Comparison of ENCODE assay signal across 8 cellular contexts in the genomic region with DNA sequence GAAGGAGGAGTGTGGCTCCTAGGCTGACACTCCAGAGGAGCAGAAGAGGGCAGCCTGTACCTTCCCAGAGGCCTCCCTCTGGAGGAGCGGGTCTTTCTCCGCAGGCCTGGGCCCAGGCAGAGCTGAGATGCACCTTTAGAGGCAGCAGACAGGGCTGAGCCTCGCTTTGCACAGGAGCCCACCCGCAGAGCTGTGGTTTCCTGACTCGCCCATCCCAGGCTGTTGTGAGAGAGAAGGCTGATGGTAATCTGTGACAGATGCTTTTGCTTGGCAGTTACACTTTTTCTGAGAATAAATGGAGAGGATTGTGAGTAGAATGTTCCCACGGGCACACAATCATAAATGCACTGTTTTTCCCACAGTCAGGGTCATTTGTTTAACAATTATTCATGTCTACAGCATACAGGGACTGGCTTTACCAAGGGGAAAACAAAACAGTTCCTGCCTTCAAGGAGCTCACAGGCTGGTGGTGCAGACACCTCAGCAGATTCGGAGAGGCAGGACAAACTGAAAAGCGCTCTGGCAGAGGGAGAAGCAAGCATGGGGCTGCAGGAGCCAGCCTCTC. TPM values are rescaled to one million over a fixed set of nuclear protein-coding genes. Genes with fewer than 3 reads are reported as not detected.
DNase-seq lines count a peak whose midpoint lies in the region; ATAC-seq lines count a peak whose summit lies in the region.

No MANE protein-coding gene starts in this region.

- no peaks in the 10 kb centered on the region for H3K9me3 Mint-ChIP-seq in activated naive CD4-positive, alpha-beta T cell treated with anti-CD3 and anti-CD28 coated beads for 36 hours
- no peaks in the 10 kb centered on the region for H3K9me3 Mint-ChIP-seq in immature natural killer cell
- no peaks in the 10 kb centered on the region for H3K9me3 Mint-ChIP-seq in stimulated activated memory B cell treated with anti-CD40 and anti-IgM and Interleukin-4, amounts not matched to agents 10 μg/mL and 1 μg/mL and 100 μg/mL, for 72 hours

- intact Hi-C loops in activated naive CD4-positive, alpha-beta T cell treated with anti-CD3 and anti-CD28 coated beads for 36 hours (cut with micrococcal nuclease): loop anchor here (1.0 to 10.0 kb wide), 4 partner anchors 11 to 1904 kb away; partner anchors contain the start of genes CCNK and SETD3

- peak overlapping the region; percentile 74 for H3K4me3 Mint-ChIP-seq in activated naive CD4-positive, alpha-beta T cell treated with anti-CD3 and anti-CD28 coated beads for 36 hours
- peak overlapping the region; percentile 76 to 98 (median 89) for H3K4me3 Mint-ChIP-seq in immature natural killer cell
- no peak overlapping the region for H3K4me3 Mint-ChIP-seq in stimulated activated memory B cell treated with anti-CD40 and anti-IgM and Interleukin-4, amounts not matched to agents 10 μg/mL and 1 μg/mL and 100 μg/mL, for 72 hours

- CTCF ChIA-PET in activated naive CD4-positive, alpha-beta T cell treated with anti-CD3 and anti-CD28 coated beads for 36 hours (lab: Charles Lee): interaction anchor here (0.8 to 34.6 kb wide), 8 partner anchors 9 to 115 kb away, joined by 3 to 932 read pairs (median 6); partner anchors contain the start of gene EVL

- peaks cover 94% of the 10 kb centered on the region for H3K4me1 Mint-ChIP-seq in activated naive CD4-positive, alpha-beta T cell treated with anti-CD3 and anti-CD28 coated beads for 36 hours (ENCODE audit: low read depth)
- peaks cover 99 to 100% of the 10 kb centered on the region in 2 donors for H3K4me1 Mint-ChIP-seq in immature natural killer cell
- peaks cover 88% of the 10 kb centered on the region for H3K4me1 Mint-ChIP-seq in stimulated activated memory B cell treated with anti-CD40 and anti-IgM and Interleukin-4, amounts not matched to agents 10 μg/mL and 1 μg/mL and 100 μg/mL, for 72 hours

- peak; percentile 59 for ATAC-seq in HG02973 (IDR thresholded peaks at IDR 0.05; ENCODE audit: unreplicated experiment)
- ATAC-seq in stimulated activated memory B cell treated with anti-CD40 and anti-IgM and Interleukin-4, amounts not matched to agents 10 μg/mL and 1 μg/mL and 100 μg/mL, for 72 hours: peak; percentile 66

- H3K27me3 Mint-ChIP-seq in activated naive CD4-positive, alpha-beta T cell treated with anti-CD3 and anti-CD28 coated beads for 36 hours (ENCODE audit: low read depth): no peaks in the 10 kb centered on the region
- peaks cover 0 to 23% (median 1%) of the 10 kb centered on the region in 3 donors for H3K27me3 Mint-ChIP-seq in immature natural killer cell (ENCODE audit: low read depth in 3 of 3)
- H3K27me3 Mint-ChIP-seq in stimulated activated memory B cell treated with anti-CD40 and anti-IgM and Interleukin-4, amounts not matched to agents 10 μg/mL and 1 μg/mL and 100 μg/mL, for 72 hours: no peaks in the 10 kb centered on the region

- H3K27ac Mint-ChIP-seq in activated naive CD4-positive, alpha-beta T cell treated with anti-CD3 and anti-CD28 coated beads for 36 hours: peak overlapping the region; percentile 96
- H3K27ac Mint-ChIP-seq in immature natural killer cell: peak overlapping the region; percentile 97 to 100 (median 98)
- H3K27ac Mint-ChIP-seq in stimulated activated memory B cell treated with anti-CD40 and anti-IgM and Interleukin-4, amounts not matched to agents 10 μg/mL and 1 μg/mL and 100 μg/mL, for 72 hours: peak overlapping the region; percentile 97

- DNase-seq in GF-D8 (lab: John Stamatoyannopoulos, UW) (peak; percentile 77), SK-MEL-5 (ENCODE audit: low read depth, low spot score) (peak; percentile 10), immature natural killer cell (peak; percentile 85 to 87 (median 86)), NCI-H2029 treated with DMSO at 0.1 percent for 48 hours (lab: John Stamatoyannopoulos, UW) (no peak), NCI-H2196 treated with DMSO at 0.1 percent for 48 hours (lab: John Stamatoyannopoulos, UW; ENCODE audit: unreplicated experiment) (no peak)
- peak; percentile 78 for DNase-seq in activated naive CD4-positive, alpha-beta T cell treated with anti-CD3 and anti-CD28 coated beads for 36 hours

- in situ Hi-C loops in SK-MEL-5 (cut with HindIII; ENCODE audit: low pct_unique_long_range_greater_than_20kb, low sequenced_read_pairs): no loop called here

- peaks cover 19% of the 10 kb centered on the region for H3K36me3 Mint-ChIP-seq in activated naive CD4-positive, alpha-beta T cell treated with anti-CD3 and anti-CD28 coated beads for 36 hours (ENCODE audit: low read depth)
- peaks cover 18 to 51% (median 21%) of the 10 kb centered on the region in 3 donors for H3K36me3 Mint-ChIP-seq in immature natural killer cell
- H3K36me3 Mint-ChIP-seq in stimulated activated memory B cell treated with anti-CD40 and anti-IgM and Interleukin-4, amounts not matched to agents 10 μg/mL and 1 μg/mL and 100 μg/mL, for 72 hours: peaks cover 42% of the 10 kb centered on the region

RNA-seq across cellular contexts. Expression of gene EVL, which starts 13.9 kb away (rescaled TPM):
- 22.1 and 26.6 TPM in 2 replicates for total RNA-seq in SK-MEL-5 (2014; rRNA removed; shearing (Covaris generic))
- 23.6 and 30.9 TPM in 2 replicates for polyA plus RNA-seq in SK-MEL-5 (2015; cell fraction: cytosol; rRNA removed)
- 141 and 149 TPM in 2 replicates for polyA plus RNA-seq in SK-MEL-5 (2015; cell fraction: nucleus; rRNA removed)
- 100 to 1,000 TPM; 173 to 175 TPM for total RNA-seq in activated naive CD4-positive, alpha-beta T cell treated with anti-CD3 and anti-CD28 coated beads for 36 hours
- 100 to 1,000 TPM in 1 of 3 donors, 10 to 100 TPM in 2; 56.8 to 135 (median 76.3) TPM for polyA plus RNA-seq in immature natural killer cell

Comparison
In these comparisons a context has a peak if more than half of its experiments do, and no peak if none do; other contexts are left out.
1. DNase-seq: peak in GF-D8 (single experiment), SK-MEL-5 (single experiment), activated naive CD4-positive, alpha-beta T cell treated with anti-CD3 and anti-CD28 coated beads for 36 hours (single experiment) and immature natural killer cell (3 of 3); none in NCI-H2029 treated with DMSO at 0.1 percent for 48 hours (single experiment) and NCI-H2196 treated with DMSO at 0.1 percent for 48 hours (single experiment).
2. Peak in every context shown above with its lines, with median percentiles within 50 percentile points of each other: H3K27ac Mint-ChIP-seq.